ENCODE assay signal across 6 cellular contexts in genomic region chr10:100968839-100969174, GRCh38. TPM values are rescaled to one million over a fixed set of nuclear protein-coding genes. Genes with fewer than 3 reads are reported as not detected.
A peak's percentile ranks its signal among the peaks of the same experiment; 100 is the strongest.
DNase-seq lines count a peak whose midpoint lies in the region; ATAC-seq, FAIRE-seq and TF ChIP-seq lines count a peak whose summit lies in the region.

No MANE protein-coding gene starts in this region.

- H3K27ac Mint-ChIP-seq in astrocyte (ENCODE audit: unreplicated experiment) = no peak overlapping the region
- peak overlapping the region in 2 of 6 donors; percentile 60 to 81 for H3K27ac Mint-ChIP-seq in naive B cell

- H3K4me1 ChIP-seq in astrocyte (ENCODE audit: insufficient read depth, low read length) = peaks cover 8% of the 10 kb centered on the region

- peak overlapping the region; percentile 73 for H2AFZ ChIP-seq in astrocyte (ENCODE audit: low read depth, low read length)

- H3K36me3 Mint-ChIP-seq in astrocyte (ENCODE audit: low read depth, unreplicated experiment) (no peaks in the 10 kb centered on the region), naive B cell (no peaks in the 10 kb centered on the region)

- no peak overlapping the region for H3K27ac ChIP-seq in astrocyte (ENCODE audit: low read depth, low read length)

- no peak for FAIRE-seq in astrocyte (lab: Jason Lieb, UNC)

- H3K4me3 Mint-ChIP-seq in astrocyte (ENCODE audit: unreplicated experiment) = peak overlapping the region; percentile 80
- H3K4me3 Mint-ChIP-seq in naive B cell = peak overlapping the region in 7 of 8 donors; percentile 40 to 84 (median 76)

- H3K4me3 ChIP-seq in GM08714 (ENCODE audit: low read length) (peak overlapping the region; percentile 15; the same call in 1 of the 2 replicates), astrocyte (ENCODE audit: insufficient read depth, low read depth, low read length) (peak overlapping the region; percentile 52)

- no peaks in the 10 kb centered on the region for H3K79me2 ChIP-seq in astrocyte (ENCODE audit: insufficient read depth, low read length)

- H3K9me3 Mint-ChIP-seq in astrocyte (ENCODE audit: unreplicated experiment) (no peaks in the 10 kb centered on the region), naive B cell (peaks cover 0 to 2% (median 0%) of the 10 kb centered on the region in 7 donors)

- peaks cover 3% of the 10 kb centered on the region for H4K20me1 ChIP-seq in astrocyte (ENCODE audit: insufficient read depth, low read length)

- DNase-seq in astrocyte (ENCODE audit: low read depth) = no peak
- DNase-seq in naive B cell = no peak
- no peak for DNase-seq in OCI-M2 (lab: John Stamatoyannopoulos, UW; ENCODE audit: unreplicated experiment)
- DNase-seq in SKM-1 treated with dmso at 0.1 percent for 144 hours (lab: John Stamatoyannopoulos, UW; ENCODE audit: unreplicated experiment) = no peak

- peak overlapping the region; percentile 96 for H3K4me2 ChIP-seq in astrocyte (ENCODE audit: low read length)

- H3K36me3 ChIP-seq in astrocyte (ENCODE audit: insufficient read depth, low read length) = peaks cover 10% of the 10 kb centered on the region

- H3K4me1 Mint-ChIP-seq in astrocyte (ENCODE audit: low read depth, unreplicated experiment) (peaks cover 10% of the 10 kb centered on the region), naive B cell (peaks cover 10 to 18% (median 16%) of the 10 kb centered on the region in 3 donors)

- H3K27me3 Mint-ChIP-seq in astrocyte (ENCODE audit: low read depth, unreplicated experiment) (no peaks in the 10 kb centered on the region), naive B cell (peaks cover 0 to 5% (median 0%) of the 10 kb centered on the region in 3 donors)

- no peaks in the 10 kb centered on the region for H3K27me3 ChIP-seq in astrocyte (ENCODE audit: insufficient read depth, low read length)

- no peak for TF ChIP-seq CTCF in astrocyte (IDR thresholded peaks at IDR 0.05; ENCODE audit: insufficient read depth, low read depth, low read length)

- H3K9me3 ChIP-seq in astrocyte (ENCODE audit: insufficient read depth, low read depth, low read length) = no peaks in the 10 kb centered on the region

- ATAC-seq in naive B cell (ENCODE audit: low read depth in 2 of 2) (peak in 1 of 2 donors; percentile 2), HG03097 (IDR thresholded peaks at IDR 0.05; ENCODE audit: low FRiP score, unreplicated experiment) (no peak)

- peak overlapping the region; percentile 44 for H3K9ac ChIP-seq in astrocyte (ENCODE audit: low read length)

RNA-seq across cellular contexts. Expression of gene SEMA4G, which starts 0.5 kb away (rescaled TPM):
- 5.9 and 7.1 TPM in 2 replicates for total RNA-seq in astrocyte
- not detected for polyA plus RNA-seq in naive B cell (ENCODE audit: low read depth in 6 of 6)

RNA-seq across cellular contexts. Expression of gene MRPL43, which starts 18.5 kb away (rescaled TPM):
- total RNA-seq in astrocyte = 61.3 and 75.1 TPM in 2 replicates
- polyA plus RNA-seq in naive B cell (ENCODE audit: low read depth in 6 of 6) = 100 to 1,000 TPM in 4 of 6 donors, 10 to 100 TPM in 2; 74.4 to 125 (median 113) TPM

RNA-seq across cellular contexts. Expression of gene TWNK, which starts 18.5 kb away (rescaled TPM):
- total RNA-seq in astrocyte = 12.9 TPM in 2 replicates
- 10 to 100 TPM in 2 of 6 donors, 1 to 10 TPM in 3, not detected in 1; 5.5 to 13.3 (median 8.1) TPM for polyA plus RNA-seq in naive B cell (ENCODE audit: low read depth in 6 of 6)

RNA-seq across cellular contexts. Expression of gene LZTS2, which starts 30.8 kb away (rescaled TPM):
- 69.9 and 73.9 TPM in 2 replicates for total RNA-seq in astrocyte
- 10 to 100 TPM in 5 of 6 donors, 1 to 10 TPM in 1; 2.2 to 21.5 (median 13.2) TPM for polyA plus RNA-seq in naive B cell (ENCODE audit: low read depth in 6 of 6)

RNA-seq across cellular contexts. Expression of gene SLF2, which starts 56.0 kb away (rescaled TPM):
- total RNA-seq in astrocyte = 19.6 and 20.3 TPM in 2 replicates
- 10 to 100 TPM in 3 of 6 donors, 1 to 10 TPM in 3; 5.8 to 17.0 (median 10.7) TPM for polyA plus RNA-seq in naive B cell (ENCODE audit: low read depth in 6 of 6)
